Comparison of ENCODE assay signal across 18 cellular contexts in genomic region chr3:37987315-37987697, GRCh38. TPM values are rescaled to one million over a fixed set of nuclear protein-coding genes. Genes with fewer than 3 reads are reported as not detected.
DNase-seq lines count a peak whose midpoint lies in the region; ATAC-seq and TF ChIP-seq lines count a peak whose summit lies in the region.
"Had no signal": no experiment of that assay in that cellular context is flagged by ENCODE, and none has a peak within 500 bp of the region (broad histone marks: within the 10 kb centered on the region; RNA-seq: fewer than 3 reads in every experiment).

No MANE protein-coding gene starts in this region.

- H3K27ac Mint-ChIP-seq in endodermal cell, result peak overlapping the region; percentile 52
- no peak overlapping the region for H3K27ac Mint-ChIP-seq in type B pancreatic cell
- H3K27ac Mint-ChIP-seq: activated T-helper 1 cell treated with anti-CD3 and anti-CD28 coated beads, Interleukin-12 subunit alpha, Interleukin-12 subunit beta, Interleukin-2, Interleukin-4 antibody, amounts not matched to agents 30 ng/mL and 10 ng/mL and 1 ng/mL, durations not matched to agents 14 hours and 24 hours and 36 hours; T-helper 2 cell treated with Interferon-gamma antibody and Interleukin-4, amounts not matched to agents 5 μg/mL and 100 μg/mL, for 36 hours had no signal

- H3K27me3 Mint-ChIP-seq in endodermal cell (ENCODE audit: insufficient read depth), result no peaks in the 10 kb centered on the region
- H3K27me3 Mint-ChIP-seq in type B pancreatic cell, result no peaks in the 10 kb centered on the region

- TF ChIP-seq CTCF in endodermal cell (conservative IDR thresholded peaks at IDR 0.05), result no peak
- TF ChIP-seq CTCF in type B pancreatic cell (conservative IDR thresholded peaks at IDR 0.05), result no peak
- no peak for TF ChIP-seq CTCF in breast epithelium (IDR thresholded peaks at IDR 0.05)

- intact Hi-C loops in breast epithelium (cut with DNase I; ENCODE audit: low total_unique reads), result no loop called here

- H3K4me3 Mint-ChIP-seq in endodermal cell (no peak overlapping the region), type B pancreatic cell (no peak overlapping the region)
- H3K4me3 Mint-ChIP-seq: activated T-helper 1 cell treated with anti-CD3 and anti-CD28 coated beads, Interleukin-12 subunit alpha, Interleukin-12 subunit beta, Interleukin-2, Interleukin-4 antibody, amounts not matched to agents 30 ng/mL and 10 ng/mL and 1 ng/mL, durations not matched to agents 14 hours and 24 hours and 36 hours; brain; nephron; T-helper 2 cell treated with Interferon-gamma antibody and Interleukin-4, amounts not matched to agents 5 μg/mL and 100 μg/mL, for 36 hours had no signal

- ATAC-seq in HG03139 (IDR thresholded peaks at IDR 0.05; ENCODE audit: unreplicated experiment), result no peak
- ATAC-seq: psoas muscle had no signal

- H3K27me3 ChIP-seq in endodermal cell (ENCODE audit: control insufficient read depth, insufficient read depth, low read length, poor library complexity, severe bottlenecking), result no peaks in the 10 kb centered on the region
- H3K27me3 ChIP-seq in muscle layer of duodenum (ENCODE audit: low read depth, low read length), result no peaks in the 10 kb centered on the region
- H3K27me3 ChIP-seq in breast epithelium, result no peaks in the 10 kb centered on the region
- H3K27me3 ChIP-seq: heart right ventricle had no signal

- H3K36me3 Mint-ChIP-seq in endodermal cell (ENCODE audit: low read depth), result no peaks in the 10 kb centered on the region
- H3K36me3 Mint-ChIP-seq in type B pancreatic cell, result peaks cover 12% of the 10 kb centered on the region

- H3K4me3 ChIP-seq in endodermal cell (ENCODE audit: low read length) (no peak overlapping the region), muscle layer of duodenum (ENCODE audit: low read depth in 1 of 2, low read length in 2 of 2) (no peak overlapping the region), breast epithelium (no peak overlapping the region)
- H3K4me3 ChIP-seq: coronary artery, GM23248, heart right ventricle, psoas muscle had no signal

- H3K36me3 ChIP-seq in endodermal cell (ENCODE audit: control insufficient read depth, insufficient read depth, low read length) (peaks cover 5% of the 10 kb centered on the region), muscle layer of duodenum (ENCODE audit: control insufficient read depth in 1 of 2, insufficient read depth in 2 of 2, low read length in 2 of 2) (peaks cover 4 to 5% of the 10 kb centered on the region in 2 donors), breast epithelium (no peaks in the 10 kb centered on the region)

- H3K9ac ChIP-seq in endodermal cell (ENCODE audit: extremely low read depth, low read length, poor library complexity, severe bottlenecking), result no peak overlapping the region
- H3K9ac ChIP-seq: GM23248 had no signal

- H3K27ac ChIP-seq in endodermal cell (ENCODE audit: low read depth, low read length) (no peak overlapping the region), muscle layer of duodenum (ENCODE audit: low read length) (peak overlapping the region; percentile 80), breast epithelium (peak overlapping the region in 1 of 2 donors; percentile 39)
- H3K27ac ChIP-seq: coronary artery, GM23248, heart right ventricle, psoas muscle had no signal

- peaks cover 47% of the 10 kb centered on the region for H3K4me1 Mint-ChIP-seq in endodermal cell
- H3K4me1 Mint-ChIP-seq in type B pancreatic cell (ENCODE audit: unreplicated experiment), result peaks cover 19% of the 10 kb centered on the region

- DNase-seq in LoVo (ENCODE audit: low spot score) (peak; percentile 42), endodermal cell (no peak), type B pancreatic cell (ENCODE audit: extremely low spot score, unreplicated experiment) (peak; percentile 53), breast epithelium (ENCODE audit: low spot score in 2 of 2) (no peak), NOMO-1 (lab: John Stamatoyannopoulos, UW; ENCODE audit: unreplicated experiment in 2 of 2) (no peak)
- DNase-seq: GM23248, heart right ventricle, NCI-H1436, NCI-H774, psoas muscle had no signal

- H3K9me3 Mint-ChIP-seq in endodermal cell (no peaks in the 10 kb centered on the region), type B pancreatic cell (no peaks in the 10 kb centered on the region)
- H3K9me3 Mint-ChIP-seq: activated T-helper 1 cell treated with anti-CD3 and anti-CD28 coated beads, Interleukin-12 subunit alpha, Interleukin-12 subunit beta, Interleukin-2, Interleukin-4 antibody, amounts not matched to agents 30 ng/mL and 10 ng/mL and 1 ng/mL, durations not matched to agents 14 hours and 24 hours and 36 hours; brain; nephron; T-helper 2 cell treated with Interferon-gamma antibody and Interleukin-4, amounts not matched to agents 5 μg/mL and 100 μg/mL, for 36 hours had no signal

- H3K4me1 ChIP-seq in endodermal cell (ENCODE audit: control insufficient read depth, insufficient read depth, low read length) (peaks cover 18% of the 10 kb centered on the region), muscle layer of duodenum (ENCODE audit: control insufficient read depth in 1 of 2, insufficient read depth in 2 of 2, low read length in 2 of 2) (no peaks in the 10 kb centered on the region), breast epithelium (no peaks in the 10 kb centered on the region)
- H3K4me1 ChIP-seq: psoas muscle had no signal

- no peak for TF ChIP-seq POLR2A in breast epithelium (IDR thresholded peaks at IDR 0.05)

- 86% methylated on average over 2 of the region's 2 CpGs; no CpG with 5 or more reads in 1 of the 2 experiments for WGBS in endodermal cell (ENCODE audit: insufficient coverage in 1 of 2, insufficient read length in 1 of 2), 2 experiments

- H3K9me3 ChIP-seq in endodermal cell (ENCODE audit: control insufficient read depth, low read length), result no peaks in the 10 kb centered on the region
- H3K9me3 ChIP-seq in muscle layer of duodenum (ENCODE audit: control insufficient read depth in 1 of 2, low read length in 2 of 2), result no peaks in the 10 kb centered on the region
- H3K9me3 ChIP-seq in breast epithelium, result no peaks in the 10 kb centered on the region
- H3K9me3 ChIP-seq: heart right ventricle, psoas muscle had no signal

RNA-seq across cellular contexts. Expression of gene VILL, which starts 3.3 kb away (rescaled TPM):
- total RNA-seq in endodermal cell (10 to 100 TPM; 16.0 to 21.3 TPM), type B pancreatic cell (ENCODE audit: low replicate concordance) (14.2 and 16.9 TPM in 2 replicates), breast epithelium (10 to 100 TPM; 11.0 to 17.4 (median 15.4) TPM)
- polyA plus RNA-seq in endodermal cell (2013, experiment 1 of 2), result 4.4 TPM
- 3.5 TPM for polyA plus RNA-seq in endodermal cell (2013, experiment 2 of 2)

RNA-seq across cellular contexts. Expression of gene PLCD1, which starts 42.1 kb away (rescaled TPM):
- total RNA-seq in endodermal cell (10 to 100 TPM; 54.3 to 66.6 TPM), type B pancreatic cell (ENCODE audit: low replicate concordance) (28.7 and 31.6 TPM in 2 replicates), breast epithelium (10 to 100 TPM; 17.0 to 36.2 (median 23.4) TPM)
- 45.4 TPM for polyA plus RNA-seq in endodermal cell (2013, experiment 1 of 2)
- 46.2 TPM for polyA plus RNA-seq in endodermal cell (2013, experiment 2 of 2)

RNA-seq across cellular contexts. Expression of gene DLEC1, which starts 51.7 kb away (rescaled TPM):
- total RNA-seq in endodermal cell (1 to 10 TPM; 3.9 to 6.0 TPM), type B pancreatic cell (ENCODE audit: low replicate concordance) (0.76 and 3.2 TPM in 2 replicates), breast epithelium (1 to 10 TPM in 2 of 3 donors, under 1 TPM in 1; 0.98 to 2.0 (median 1.1) TPM)
- 1.5 TPM for polyA plus RNA-seq in endodermal cell (2013, experiment 1 of 2)
- polyA plus RNA-seq in endodermal cell (2013, experiment 2 of 2), result 0.83 TPM
- total RNA-seq: GM23248, SK-MEL-5 had no signal

Comparison
In these comparisons a context has a peak if more than half of its experiments do, and no peak if none do; other contexts are left out.
1. DNase-seq: peak in LoVo (single experiment) and type B pancreatic cell (single experiment); none in endodermal cell (single experiment), breast epithelium (0 of 2) and NOMO-1 (0 of 2).